8 cellular contexts compared by ENCODE assay signal in the genomic region with DNA sequence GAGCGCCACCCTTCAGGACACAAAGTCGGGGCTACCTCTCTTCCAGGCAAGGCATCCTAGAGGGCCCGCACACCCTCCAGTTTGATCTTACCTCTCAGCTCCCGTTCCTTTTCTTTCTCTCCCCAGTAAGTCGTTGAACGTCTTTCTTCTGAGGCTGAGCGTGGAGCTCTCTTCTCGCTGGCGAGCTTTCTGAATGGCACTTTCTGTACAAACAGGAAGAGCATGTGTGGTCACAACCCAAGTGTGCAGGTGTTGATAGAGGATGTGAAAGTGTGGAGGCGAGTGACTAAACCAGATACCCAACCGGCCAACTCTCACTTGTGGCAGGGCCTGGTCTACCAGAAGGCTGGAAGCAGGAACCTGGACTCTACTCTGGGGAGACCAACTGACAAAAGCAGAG.
DNase-seq lines count a peak whose midpoint lies in the region; ATAC-seq and TF ChIP-seq lines count a peak whose summit lies in the region.

A gene with protein sequence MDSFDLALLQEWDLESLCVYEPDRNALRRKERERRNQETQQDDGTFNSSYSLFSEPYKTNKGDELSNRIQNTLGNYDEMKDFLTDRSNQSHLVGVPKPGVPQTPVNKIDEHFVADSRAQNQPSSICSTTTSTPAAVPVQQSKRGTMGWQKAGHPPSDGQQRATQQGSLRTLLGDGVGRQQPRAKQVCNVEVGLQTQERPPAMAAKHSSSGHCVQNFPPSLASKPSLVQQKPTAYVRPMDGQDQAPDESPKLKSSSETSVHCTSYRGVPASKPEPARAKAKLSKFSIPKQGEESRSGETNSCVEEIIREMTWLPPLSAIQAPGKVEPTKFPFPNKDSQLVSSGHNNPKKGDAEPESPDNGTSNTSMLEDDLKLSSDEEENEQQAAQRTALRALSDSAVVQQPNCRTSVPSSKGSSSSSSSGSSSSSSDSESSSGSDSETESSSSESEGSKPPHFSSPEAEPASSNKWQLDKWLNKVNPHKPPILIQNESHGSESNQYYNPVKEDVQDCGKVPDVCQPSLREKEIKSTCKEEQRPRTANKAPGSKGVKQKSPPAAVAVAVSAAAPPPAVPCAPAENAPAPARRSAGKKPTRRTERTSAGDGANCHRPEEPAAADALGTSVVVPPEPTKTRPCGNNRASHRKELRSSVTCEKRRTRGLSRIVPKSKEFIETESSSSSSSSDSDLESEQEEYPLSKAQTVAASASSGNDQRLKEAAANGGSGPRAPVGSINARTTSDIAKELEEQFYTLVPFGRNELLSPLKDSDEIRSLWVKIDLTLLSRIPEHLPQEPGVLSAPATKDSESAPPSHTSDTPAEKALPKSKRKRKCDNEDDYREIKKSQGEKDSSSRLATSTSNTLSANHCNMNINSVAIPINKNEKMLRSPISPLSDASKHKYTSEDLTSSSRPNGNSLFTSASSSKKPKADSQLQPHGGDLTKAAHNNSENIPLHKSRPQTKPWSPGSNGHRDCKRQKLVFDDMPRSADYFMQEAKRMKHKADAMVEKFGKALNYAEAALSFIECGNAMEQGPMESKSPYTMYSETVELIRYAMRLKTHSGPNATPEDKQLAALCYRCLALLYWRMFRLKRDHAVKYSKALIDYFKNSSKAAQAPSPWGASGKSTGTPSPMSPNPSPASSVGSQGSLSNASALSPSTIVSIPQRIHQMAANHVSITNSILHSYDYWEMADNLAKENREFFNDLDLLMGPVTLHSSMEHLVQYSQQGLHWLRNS (N-terminal part only) (minus strand): TSS at position 198 of the 400 bp plus-strand sequence. CDS start 38,136 bp downstream, outside the sequence.

- H3K27ac ChIP-seq in RWPE1 = no peak within 1 kb of the TSS

- CTCF ChIA-PET in RWPE1 (lab: Yijun Ruan, JAX) = no interaction called here

- POLR2A ChIA-PET in RWPE1 (lab: Yijun Ruan, JAX; ENCODE audit: low non-redundant PET) = no interaction called here

- H3K27ac Mint-ChIP-seq in dendritic cell treated with granulocyte-macrophage colony-stimulating factor and Interleukin-4, amounts not matched to agents 40 ng/mL and 50 ng/mL, for 4 days = peak within 1 kb of the TSS; percentile 78

- H3K4me1 Mint-ChIP-seq in dendritic cell treated with granulocyte-macrophage colony-stimulating factor and Interleukin-4, amounts not matched to agents 40 ng/mL and 50 ng/mL, for 4 days (ENCODE audit: low read depth) = peaks cover 65% of the 10 kb centered on the region

- no peaks in the 10 kb centered on the region for H3K36me3 Mint-ChIP-seq in dendritic cell treated with granulocyte-macrophage colony-stimulating factor and Interleukin-4, amounts not matched to agents 40 ng/mL and 50 ng/mL, for 4 days (ENCODE audit: low read depth)

- intact Hi-C loops in dendritic cell treated with granulocyte-macrophage colony-stimulating factor and Interleukin-4, amounts not matched to agents 40 ng/mL and 50 ng/mL, for 4 days (cut with micrococcal nuclease) = no loop called here

- TF ChIP-seq CTCF in RWPE1 (conservative IDR thresholded peaks at IDR 0.05; ENCODE audit: low read depth) = no peak

- H3K9me3 Mint-ChIP-seq in dendritic cell treated with granulocyte-macrophage colony-stimulating factor and Interleukin-4, amounts not matched to agents 40 ng/mL and 50 ng/mL, for 4 days = peaks cover 15% of the 10 kb centered on the region

- H3K27me3 Mint-ChIP-seq in dendritic cell treated with granulocyte-macrophage colony-stimulating factor and Interleukin-4, amounts not matched to agents 40 ng/mL and 50 ng/mL, for 4 days = no peaks in the 10 kb centered on the region

- TF ChIP-seq POLR2A in Raji (IDR thresholded peaks at IDR 0.05; ENCODE audit: insufficient read depth, low read depth, low read length) = peak; percentile 81; the same call in 1 of the 2 replicates

- peak; percentile 99 for ATAC-seq in GM18511 (IDR thresholded peaks at IDR 0.05; ENCODE audit: unreplicated experiment)
- peak; percentile 95 for ATAC-seq in HG02852 (IDR thresholded peaks at IDR 0.05; ENCODE audit: unreplicated experiment)

- peak within 1 kb of the TSS; percentile 66 for H3K4me3 Mint-ChIP-seq in dendritic cell treated with granulocyte-macrophage colony-stimulating factor and Interleukin-4, amounts not matched to agents 40 ng/mL and 50 ng/mL, for 4 days

- DNase-seq in stimulated activated CD8-positive, alpha-beta memory T cell treated with anti-CD3 and anti-CD28 coated beads, Interleukin-7, amount 100 ng/mL, for 48 hours (ENCODE audit: extremely low read depth in 1 of 2, low read depth in 1 of 2) = peak; percentile 26 to 54
- DNase-seq in AG08395 (ENCODE audit: low spot score) = no peak
- DNase-seq in RWPE1 (ENCODE audit: low spot score) = no peak
- no peak for DNase-seq in amniotic stem cell (lab: John Stamatoyannopoulos, UW)

Comparison
In these comparisons a context has a peak if more than half of its experiments do, and no peak if none do; other contexts are left out.
1. DNase-seq: peak in stimulated activated CD8-positive, alpha-beta memory T cell treated with anti-CD3 and anti-CD28 coated beads, Interleukin-7, amount 100 ng/mL, for 48 hours (2 of 2); none in AG08395 (single experiment), RWPE1 (single experiment) and amniotic stem cell (single experiment).